ENCODE assay signal across 8 cellular contexts in genomic region chr14:21269252-21270046, GRCh38. TPM values are rescaled to one million over a fixed set of nuclear protein-coding genes. Genes with fewer than 3 reads are reported as not detected.
A peak's percentile ranks its signal among the peaks of the same experiment; 100 is the strongest.
DNase-seq lines count a peak whose midpoint lies in the region; ATAC-seq and TF ChIP-seq lines count a peak whose summit lies in the region.

Gene HNRNPC, minus strand, starts transcription at chr14:21269442. Its CDS starts 35,249 bp downstream, at chr14:21234193.

- CTCF ChIA-PET in CD8-positive, alpha-beta memory T cell (lab: Charles Lee), result interaction anchor here (1.0 to 1.9 kb wide), 3 partner anchors 11 to 49 kb away, joined by 3 to 4 read pairs (median 4); no protein-coding TSS in a partner anchor

- H3K27ac Mint-ChIP-seq in CD8-positive, alpha-beta memory T cell, result peak within 1 kb of the TSS; percentile 96 to 100 (median 100)

- peaks cover 20% of the 10 kb centered on the region for H3K36me3 ChIP-seq in CD8-positive, alpha-beta memory T cell (ENCODE audit: insufficient read depth, low read length)
- peaks cover 35% of the 10 kb centered on the region for H3K36me3 ChIP-seq in lower lobe of right lung

- ATAC-seq in GM19468 (IDR thresholded peaks at IDR 0.05; ENCODE audit: extremely low read depth, unreplicated experiment) (peak; percentile 89), lower lobe of right lung (peak; percentile 97 to 99)

- peaks cover 38 to 41% (median 40%) of the 10 kb centered on the region in 3 donors for H3K4me1 Mint-ChIP-seq in CD8-positive, alpha-beta memory T cell

- H3K27ac ChIP-seq in CD8-positive, alpha-beta memory T cell (ENCODE audit: low read depth, low read length), result peak within 1 kb of the TSS; percentile 89
- peak within 1 kb of the TSS; percentile 91 for H3K27ac ChIP-seq in lower lobe of right lung

- peaks cover 0 to 4% of the 10 kb centered on the region in 2 donors for H3K27me3 Mint-ChIP-seq in CD8-positive, alpha-beta memory T cell

- H3K36me3 Mint-ChIP-seq in CD8-positive, alpha-beta memory T cell, result peaks cover 11 to 44% (median 15%) of the 10 kb centered on the region in 3 donors

- peak within 1 kb of the TSS; percentile 94 for H3K4me3 ChIP-seq in CD8-positive, alpha-beta memory T cell (ENCODE audit: low read length)
- peak within 1 kb of the TSS; percentile 74 for H3K4me3 ChIP-seq in lower lobe of right lung

- H3K4me3 Mint-ChIP-seq in CD8-positive, alpha-beta memory T cell, result peak within 1 kb of the TSS; percentile 97 to 100 (median 99)

- POLR2A ChIA-PET in CD8-positive, alpha-beta memory T cell (lab: Charles Lee), result interaction anchor here (0.6 to 1.0 kb wide), 2 partner anchors 51 to 168 kb away, joined by 3 to 7 read pairs; no protein-coding TSS in a partner anchor

- DNase-seq in CD8-positive, alpha-beta memory T cell, result peak; percentile 100
- peak; percentile 100 for DNase-seq in HS-5 (ENCODE audit: low read depth)
- peak; percentile 98 for DNase-seq in NK-92 treated with Interleukin-12 subunit alpha and Interleukin-12 subunit beta, amount 100 ng/mL, for 24 hours (lab: John Stamatoyannopoulos, UW)
- peak; percentile 100 for DNase-seq in activated CD8-positive, alpha-beta memory T cell treated with anti-CD3 and anti-CD28 coated beads for 24 hours
- DNase-seq in effector CD4-positive, alpha-beta T cell, result peak; percentile 100
- DNase-seq in lower lobe of right lung, result peak; percentile 100
- peak; percentile 100 for DNase-seq in stimulated activated CD4-positive, alpha-beta T cell treated with anti-CD3 and anti-CD28 coated beads, TNF-alpha, amount 100 ng/mL, for 24 hours (ENCODE audit: low read depth in 3 of 3)

- H3K4me1 ChIP-seq in CD8-positive, alpha-beta memory T cell (ENCODE audit: insufficient read depth, low read length), result peaks cover 37% of the 10 kb centered on the region
- peaks cover 44% of the 10 kb centered on the region for H3K4me1 ChIP-seq in lower lobe of right lung

- intact Hi-C loops in lower lobe of right lung (cut with DNase I), result no loop called here

- peaks cover 0 to 2% (median 0%) of the 10 kb centered on the region in 5 donors for H3K9me3 Mint-ChIP-seq in CD8-positive, alpha-beta memory T cell

- H3K9me3 ChIP-seq in CD8-positive, alpha-beta memory T cell (ENCODE audit: low read length), result no peaks in the 10 kb centered on the region
- H3K9me3 ChIP-seq in lower lobe of right lung, result no peaks in the 10 kb centered on the region

- no peaks in the 10 kb centered on the region for H3K27me3 ChIP-seq in CD8-positive, alpha-beta memory T cell (ENCODE audit: insufficient read depth, low read length, poor library complexity, severe bottlenecking)
- no peaks in the 10 kb centered on the region for H3K27me3 ChIP-seq in lower lobe of right lung (ENCODE audit: low read depth)

- TF ChIP-seq CTCF in lower lobe of right lung (IDR thresholded peaks at IDR 0.05), result no peak

RNA-seq across cellular contexts. Expression of gene HNRNPC, which starts in this region (rescaled TPM):
- 1,000 to 10,000 TPM; 1,158 to 1,180 TPM for total RNA-seq in CD8-positive, alpha-beta memory T cell
- 700 TPM for polyA plus RNA-seq in CD8-positive, alpha-beta memory T cell
- total RNA-seq in lower lobe of right lung, result 388 TPM

Comparison
In these comparisons a context has a peak if more than half of its experiments do, and no peak if none do; other contexts are left out.
1. Peak in every context shown above with its lines: DNase-seq, ATAC-seq, H3K4me3 ChIP-seq and H3K27ac ChIP-seq.